In genomic region chr2:118865106-118865505, GRCh38 we compare ENCODE assay signal across 8 cellular contexts. TPM values are rescaled to one million over a fixed set of nuclear protein-coding genes. Genes with fewer than 3 reads are reported as not detected.
A peak's percentile ranks its signal among the peaks of the same experiment; 100 is the strongest.
DNase-seq lines count a peak whose midpoint lies in the region; TF ChIP-seq lines count a peak whose summit lies in the region.

No MANE protein-coding gene starts in this region.

- H3K4me1 ChIP-seq in esophagus squamous epithelium (no peaks in the 10 kb centered on the region), osteoblast (ENCODE audit: insufficient read depth, low read length) (peaks cover 2% of the 10 kb centered on the region)

- no peak overlapping the region for H3K27ac ChIP-seq in 22Rv1
- no peak overlapping the region for H3K27ac ChIP-seq in esophagus squamous epithelium
- H3K27ac ChIP-seq in osteoblast (ENCODE audit: low read depth, low read length): no peak overlapping the region

- TF ChIP-seq CTCF in 22Rv1 (IDR thresholded peaks at IDR 0.05): peak; percentile 25
- TF ChIP-seq CTCF in GM06990 (IDR thresholded peaks at IDR 0.05; ENCODE audit: insufficient read depth, low read length, poor library complexity, severe bottlenecking): peak; percentile 65
- peak in 5 of 6 experiments; percentile 34 to 58 (median 42) for TF ChIP-seq CTCF in esophagus squamous epithelium (IDR thresholded peaks at IDR 0.05)
- TF ChIP-seq CTCF in osteoblast (IDR thresholded peaks at IDR 0.05; ENCODE audit: extremely low read depth, low read depth, low read length): peak; percentile 76

- no peak overlapping the region for H2AFZ ChIP-seq in osteoblast (ENCODE audit: low read length)

- DNase-seq in GM06990 (ENCODE audit: extremely low read depth, insufficient read length): no peak
- DNase-seq in H7: peak; percentile 75
- DNase-seq in KBM-7: peak; percentile 45
- peak; percentile 3 for DNase-seq in SHP77 treated with DMSO at 0.1 percent for 48 hours (lab: John Stamatoyannopoulos, UW)
- no peak for DNase-seq in esophagus squamous epithelium (lab: John Stamatoyannopoulos, UW)
- peak; percentile 84 for DNase-seq in osteoblast (ENCODE audit: insufficient read length, low spot score, missing footprints)
- DNase-seq in activated effector memory CD4-positive, alpha-beta T cell treated with anti-CD3 and anti-CD28 coated beads, Interleukin-2, amount 50 U/mL, for 16 hours: no peak

- no peaks in the 10 kb centered on the region; the same call in 1 of the 2 replicates for H3K27me3 ChIP-seq in GM06990 (replicated peaks; ENCODE audit: control insufficient read depth, insufficient read depth, low read length)
- H3K27me3 ChIP-seq in H7 (ENCODE audit: control insufficient read depth, insufficient read depth, low read length): peaks cover 20% of the 10 kb centered on the region
- H3K27me3 ChIP-seq in esophagus squamous epithelium: peaks cover 0 to 63% (median 1%) of the 10 kb centered on the region in 4 donors
- H3K27me3 ChIP-seq in osteoblast (ENCODE audit: insufficient read depth, low read length): no peaks in the 10 kb centered on the region

- no peak for TF ChIP-seq POLR2A in esophagus squamous epithelium (IDR thresholded peaks at IDR 0.05)

- H3K4me3 ChIP-seq in GM06990 (replicated peaks; ENCODE audit: low read depth, low read length): no peak overlapping the region
- no peak overlapping the region for H3K4me3 ChIP-seq in H7 (ENCODE audit: insufficient read depth, low read depth, low read length)
- H3K4me3 ChIP-seq in esophagus squamous epithelium: no peak overlapping the region
- no peak overlapping the region for H3K4me3 ChIP-seq in osteoblast (ENCODE audit: insufficient read depth, low read length)

- no peaks in the 10 kb centered on the region for H3K9me3 ChIP-seq in esophagus squamous epithelium
- no peaks in the 10 kb centered on the region for H3K9me3 ChIP-seq in osteoblast (ENCODE audit: low read depth, low read length)

- H3K4me2 ChIP-seq in osteoblast (ENCODE audit: insufficient read depth, low read length): no peak overlapping the region

- in situ Hi-C loops in KBM-7 (cut with MboI; ENCODE audit: low pct_unique_long_range_greater_than_20kb, low sequenced_read_pairs): loop anchor here (25.0 kb wide), 2 partner anchors 628 to 828 kb away; no protein-coding TSS in a partner anchor

- WGBS in esophagus squamous epithelium, 2 donors: 0 to 3% methylated on average over 3 of the region's 3 CpGs

- intact Hi-C loops in esophagus squamous epithelium (cut with DNase I): loop anchor here (5.0 kb wide), 1 partner anchor 818 kb away; no protein-coding TSS in a partner anchor

- no peaks in the 10 kb centered on the region for H4K20me1 ChIP-seq in osteoblast (ENCODE audit: insufficient read depth, low read length)

- H3K36me3 ChIP-seq in GM06990 (ENCODE audit: control insufficient read depth, insufficient read depth, low read length) (no peaks in the 10 kb centered on the region), H7 (replicated peaks; ENCODE audit: control insufficient read depth, insufficient read depth, low read length) (no peaks in the 10 kb centered on the region), esophagus squamous epithelium (no peaks in the 10 kb centered on the region), osteoblast (ENCODE audit: insufficient read depth, low read length) (no peaks in the 10 kb centered on the region)

- no peaks in the 10 kb centered on the region for H3K79me2 ChIP-seq in osteoblast (ENCODE audit: insufficient read depth, low read length)

RNA-seq across cellular contexts. Expression of gene EN1, which starts 17.7 kb away (rescaled TPM):
- total RNA-seq in H7 (2014; rRNA removed; shearing (Covaris generic)): not detected in 2 replicates
- total RNA-seq in esophagus squamous epithelium: not detected
- total RNA-seq in osteoblast: 0.29 and 0.72 TPM in 2 replicates

Comparison
In these comparisons a context has a peak if more than half of its experiments do, and no peak if none do; other contexts are left out.
1. CTCF ChIP-seq: peak in every context shown above with its lines; median percentile 76 in osteoblast; 65 in GM06990; 42 in esophagus squamous epithelium; 25 in 22Rv1.
2. DNase-seq: peak in H7 (single experiment), KBM-7 (single experiment), SHP77 treated with DMSO at 0.1 percent for 48 hours (single experiment) and osteoblast (single experiment); none in GM06990 (single experiment), esophagus squamous epithelium (single experiment) and activated effector memory CD4-positive, alpha-beta T cell treated with anti-CD3 and anti-CD28 coated beads, Interleukin-2, amount 50 U/mL, for 16 hours (single experiment).